Comparison of ENCODE assay signal across 13 cellular contexts in genomic region chr9:121339437-121339836, GRCh38.
"Had no signal": no experiment of that assay in that cellular context is flagged by ENCODE, and none has a peak within 500 bp of the region (broad histone marks: within the 10 kb centered on the region; RNA-seq: fewer than 3 reads in every experiment).

No MANE protein-coding gene starts in this region.

- ATAC-seq: activated T-cell treated with anti-CD3 and anti-CD28 coated beads, Interleukin-2, amount 50 U/mL, for 4 hours; left lobe of liver; naive thymus-derived CD4-positive, alpha-beta T cell; stimulated activated naive B cell treated with anti-CD40 and anti-IgM and Interleukin-4, amounts not matched to agents 10 μg/mL and 1 μg/mL and 100 μg/mL, for 72 hours had no signal

- H3K27ac ChIP-seq: colonic mucosa, thoracic aorta had no signal

- H3K36me3 ChIP-seq: colonic mucosa had no signal

- DNase-seq: activated CD8-positive, alpha-beta memory T cell treated with anti-CD3 and anti-CD28 coated beads, Interleukin-2, amount 50 U/mL, for 48 hours; activated naive CD4-positive, alpha-beta T cell; activated T-cell treated with anti-CD3 and anti-CD28 coated beads, Interleukin-2, amount 50 U/mL, for 4 hours; adrenal gland; colonic mucosa; dorsolateral prefrontal cortex; esophagus squamous epithelium; kidney; naive thymus-derived CD4-positive, alpha-beta T cell; SK-N-SH; stimulated activated naive B cell treated with anti-CD40 and anti-IgM and Interleukin-4, amounts not matched to agents 10 μg/mL and 1 μg/mL and 100 μg/mL, for 72 hours had no signal

- H3K9ac ChIP-seq: SK-N-SH had no signal

- H3K9me3 ChIP-seq: adrenal gland, colonic mucosa, esophagus squamous epithelium, SK-N-SH, thoracic aorta had no signal

- H3K4me3 ChIP-seq: adrenal gland, colonic mucosa, dorsolateral prefrontal cortex, esophagus squamous epithelium, thoracic aorta had no signal

- H3K27me3 ChIP-seq: adrenal gland, colonic mucosa, dorsolateral prefrontal cortex, esophagus squamous epithelium had no signal

- H3K4me1 ChIP-seq: colonic mucosa had no signal
